1 cellular context compared by ENCODE assay signal in the genomic region with DNA sequence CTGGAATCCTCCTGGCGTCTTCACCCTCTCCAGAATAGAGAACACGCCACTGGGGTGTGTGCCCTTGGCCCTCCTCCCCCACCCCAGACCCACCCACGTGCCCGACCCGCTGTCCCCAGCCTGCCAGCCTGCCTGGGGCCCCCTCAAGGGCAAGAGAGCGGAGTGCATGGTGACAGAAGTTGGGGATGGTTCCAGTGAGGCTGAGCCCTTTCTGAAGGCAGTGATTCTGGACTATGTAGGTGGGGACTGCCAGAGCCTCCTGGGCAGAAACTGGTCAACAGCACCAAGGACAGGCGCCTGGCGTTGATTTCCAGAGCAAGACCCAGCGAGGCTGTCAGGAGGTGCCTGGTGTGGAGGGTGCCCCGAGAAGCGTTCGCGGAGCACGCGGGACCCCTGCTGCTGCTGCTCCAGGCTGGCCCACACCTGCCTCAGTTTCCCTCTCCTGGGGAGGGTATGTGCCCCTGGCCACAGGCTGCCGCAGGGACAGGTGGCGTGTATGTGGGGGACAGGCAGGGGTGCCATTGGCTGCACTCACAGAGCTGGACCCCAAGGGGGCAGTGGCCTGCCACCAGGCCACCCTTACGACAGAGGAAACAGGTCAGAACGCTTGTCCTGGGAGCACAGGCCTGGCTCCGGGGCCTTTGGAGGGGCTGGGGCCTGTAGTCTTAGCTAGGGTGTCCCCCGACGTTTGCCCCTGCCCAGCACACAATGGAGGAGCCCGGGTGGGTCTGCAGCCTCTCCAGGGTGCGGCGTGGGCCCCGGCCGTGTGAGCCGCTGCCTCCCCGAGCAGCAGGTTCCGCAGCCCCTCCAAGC.
TF ChIP-seq lines count a peak whose summit lies in the region.

No MANE protein-coding gene starts in this region.

TF ChIP-seq in A549, 52 proteins besides CTCF, POLR2A, EP300 and RAD21:
- TF ChIP-seq JUNB (IDR thresholded peaks at IDR 0.05), result no peak
- TF ChIP-seq SMC3 (IDR thresholded peaks at IDR 0.05), result peak; percentile 34; the same call in 2 of the 3 replicates
